ENCODE assay signal across 22 cellular contexts in the genomic region with DNA sequence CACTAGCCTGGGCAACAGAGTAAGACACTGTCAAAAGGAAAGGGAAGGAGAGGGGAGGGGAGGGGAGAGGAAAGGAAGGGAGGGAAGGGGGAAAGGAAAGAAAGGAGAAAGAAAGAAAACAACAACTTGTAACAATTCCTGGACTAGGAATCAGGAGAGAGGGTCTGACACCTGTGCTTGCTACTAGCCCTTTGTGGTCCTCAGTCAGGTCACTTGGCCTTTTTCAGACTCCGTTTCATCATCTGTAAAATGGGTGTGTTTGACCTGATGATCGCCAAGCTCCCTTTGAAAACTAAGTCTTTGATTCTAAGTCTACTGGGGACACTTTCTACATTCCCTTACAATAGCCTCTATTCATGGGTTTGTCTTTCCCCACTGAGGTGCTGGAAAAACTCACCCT. TPM values are rescaled to one million over a fixed set of nuclear protein-coding genes. Genes with fewer than 3 reads are reported as not detected.
DNase-seq lines count a peak whose midpoint lies in the region; ATAC-seq and TF ChIP-seq lines count a peak whose summit lies in the region.
"Had no signal": no experiment of that assay in that cellular context is flagged by ENCODE, and none has a peak within 500 bp of the region (broad histone marks: within the 10 kb centered on the region; RNA-seq: fewer than 3 reads in every experiment).

No MANE protein-coding gene starts in this region.

- peaks cover 17% of the 10 kb centered on the region for H3K4me1 ChIP-seq in RWPE2 (ENCODE audit: insufficient read depth, poor library complexity, severe bottlenecking)
- H3K4me1 ChIP-seq: BLaER1 had no signal

- peaks cover 8% of the 10 kb centered on the region for H3K9me3 Mint-ChIP-seq in activated CD8-positive, alpha-beta memory T cell treated with anti-CD3 and anti-CD28 coated beads, Interleukin-2, amount 10 ng/mL, durations not matched to agents 7 days and 5 days (ENCODE audit: low read depth)

- peaks cover 3% of the 10 kb centered on the region for H3K36me3 Mint-ChIP-seq in activated CD8-positive, alpha-beta memory T cell treated with anti-CD3 and anti-CD28 coated beads, Interleukin-2, amount 10 ng/mL, durations not matched to agents 7 days and 5 days
- H3K36me3 Mint-ChIP-seq: CD4-positive, CD25-positive, alpha-beta regulatory T cell had no signal

- TF ChIP-seq CTCF in RWPE2 (IDR thresholded peaks at IDR 0.05; ENCODE audit: poor library complexity, severe bottlenecking) = no peak

- H3K36me3 ChIP-seq in RWPE2 (ENCODE audit: low read depth) = no peaks in the 10 kb centered on the region
- H3K36me3 ChIP-seq: BLaER1 had no signal

- no peaks in the 10 kb centered on the region for H3K9me3 ChIP-seq in RWPE2 (ENCODE audit: severe bottlenecking)

- CTCF ChIA-PET in activated CD8-positive, alpha-beta memory T cell treated with anti-CD3 and anti-CD28 coated beads, Interleukin-2, amount 10 ng/mL, durations not matched to agents 7 days and 5 days (lab: Charles Lee) = no interaction called here

- DNase-seq in activated CD8-positive, alpha-beta memory T cell treated with anti-CD3 and anti-CD28 coated beads, Interleukin-2, amount 10 ng/mL, durations not matched to agents 7 days and 5 days = peak; percentile 1
- DNase-seq in activated CD8-positive, alpha-beta memory T cell treated with anti-CD3 and anti-CD28 coated beads, Interleukin-2, amount 50 U/mL, for 48 hours = no peak
- DNase-seq in RWPE2 (ENCODE audit: low spot score) = no peak
- peak; percentile 4 for DNase-seq in ecto neural progenitor cell (ENCODE audit: low spot score)
- no peak for DNase-seq in NCI-H1694 treated with DMSO at 0.1 percent for 48 hours (lab: John Stamatoyannopoulos, UW)
- DNase-seq: Caco-2; CD4-positive, CD25-positive, alpha-beta regulatory T cell; CD8-positive, alpha-beta T cell; DMS 273 treated with DMSO at 0.1 percent for 48 hours; DMS79; EL; GDM1; GM23248; H7; HCEC 1CT had no signal

- H3K27ac ChIP-seq in RWPE2 (ENCODE audit: poor library complexity, severe bottlenecking) = peak overlapping the region; percentile 85
- H3K27ac ChIP-seq: 22Rv1, BLaER1, C4-2B, GM23248 had no signal

- no peak overlapping the region for H3K27ac Mint-ChIP-seq in activated CD8-positive, alpha-beta memory T cell treated with anti-CD3 and anti-CD28 coated beads, Interleukin-2, amount 10 ng/mL, durations not matched to agents 7 days and 5 days
- H3K27ac Mint-ChIP-seq: B cell; CD4-positive, CD25-positive, alpha-beta regulatory T cell; CD8-positive, alpha-beta T cell had no signal

- no peaks in the 10 kb centered on the region for H3K27me3 ChIP-seq in RWPE2 (ENCODE audit: insufficient read depth, poor library complexity, severe bottlenecking)
- H3K27me3 ChIP-seq: BLaER1 had no signal

- H3K4me3 ChIP-seq in RWPE2 (ENCODE audit: severe bottlenecking) = no peak overlapping the region
- H3K4me3 ChIP-seq: BLaER1, GM12878, GM23248 had no signal

- H3K4me3 Mint-ChIP-seq in activated CD8-positive, alpha-beta memory T cell treated with anti-CD3 and anti-CD28 coated beads, Interleukin-2, amount 10 ng/mL, durations not matched to agents 7 days and 5 days = no peak overlapping the region
- H3K4me3 Mint-ChIP-seq: B cell; CD4-positive, CD25-positive, alpha-beta regulatory T cell; CD8-positive, alpha-beta T cell had no signal

- ATAC-seq in activated CD8-positive, alpha-beta memory T cell treated with anti-CD3 and anti-CD28 coated beads, Interleukin-2, amount 10 ng/mL, durations not matched to agents 7 days and 5 days = no peak
- ATAC-seq in RWPE2 (ENCODE audit: low read depth) = no peak
- ATAC-seq in GM21381 (IDR thresholded peaks at IDR 0.05; ENCODE audit: unreplicated experiment) = no peak
- no peak for ATAC-seq in GM18867 (IDR thresholded peaks at IDR 0.05; ENCODE audit: unreplicated experiment)
- ATAC-seq: CD8-positive, alpha-beta T cell; GM12878 had no signal

- H3K4me1 Mint-ChIP-seq in activated CD8-positive, alpha-beta memory T cell treated with anti-CD3 and anti-CD28 coated beads, Interleukin-2, amount 10 ng/mL, durations not matched to agents 7 days and 5 days = no peaks in the 10 kb centered on the region
- H3K4me1 Mint-ChIP-seq: B cell; CD4-positive, CD25-positive, alpha-beta regulatory T cell had no signal

- H3K27me3 Mint-ChIP-seq in activated CD8-positive, alpha-beta memory T cell treated with anti-CD3 and anti-CD28 coated beads, Interleukin-2, amount 10 ng/mL, durations not matched to agents 7 days and 5 days = peaks cover 17% of the 10 kb centered on the region

RNA-seq across cellular contexts. Expression of a gene that starts 11.4 kb away (rescaled TPM):
- total RNA-seq in activated CD8-positive, alpha-beta memory T cell treated with anti-CD3 and anti-CD28 coated beads, Interleukin-2, amount 10 ng/mL, durations not matched to agents 7 days and 5 days = under 1 TPM in 1 of 2 experiments, not detected in 1; 0.26 TPM
- total RNA-seq: CD4-positive, CD25-positive, alpha-beta regulatory T cell; CD8-positive, alpha-beta T cell had no signal

Comparison
In these comparisons a context has a peak if more than half of its experiments do, and no peak if none do; other contexts are left out.
1. DNase-seq: peak in activated CD8-positive, alpha-beta memory T cell treated with anti-CD3 and anti-CD28 coated beads, Interleukin-2, amount 10 ng/mL, durations not matched to agents 7 days and 5 days (single experiment) and ecto neural progenitor cell (single experiment); none in activated CD8-positive, alpha-beta memory T cell treated with anti-CD3 and anti-CD28 coated beads, Interleukin-2, amount 50 U/mL, for 48 hours (single experiment), RWPE2 (single experiment) and NCI-H1694 treated with DMSO at 0.1 percent for 48 hours (single experiment).